In the genomic region with DNA sequence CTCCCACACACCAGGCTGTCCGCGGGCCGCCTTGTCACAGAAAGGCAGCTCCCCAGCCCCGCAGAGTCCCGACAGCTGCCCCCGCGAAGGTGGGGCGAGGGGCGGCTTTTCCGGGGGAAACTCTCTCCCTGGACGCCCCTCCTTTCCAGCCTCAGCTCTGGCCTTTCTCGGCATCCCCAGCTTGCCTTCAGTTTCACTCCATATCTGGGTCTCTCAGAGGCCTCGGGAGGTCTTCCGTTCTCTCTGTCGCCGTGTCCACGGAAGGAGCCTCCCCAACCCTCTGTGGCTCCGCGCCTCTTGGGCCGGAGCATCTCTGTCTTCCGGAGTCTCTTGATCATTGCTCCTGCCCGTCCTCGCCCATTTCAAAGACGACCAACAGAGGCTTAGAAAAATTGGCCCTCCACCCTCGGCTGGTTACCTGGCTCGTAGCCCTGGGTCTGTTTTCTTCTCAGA, we compare ENCODE assay signal across 8 cellular contexts.
DNase-seq lines count a peak whose midpoint lies in the region; ATAC-seq and TF ChIP-seq lines count a peak whose summit lies in the region.

No MANE protein-coding gene starts in this region.

- H3K4me1 ChIP-seq in parathyroid adenoma: no peaks in the 10 kb centered on the region

- peak overlapping the region; percentile 88 for H3K4me2 ChIP-seq in parathyroid adenoma (ENCODE audit: low read length)

- no peaks in the 10 kb centered on the region for H3K79me2 ChIP-seq in parathyroid adenoma

- no peaks in the 10 kb centered on the region for H3K36me3 ChIP-seq in parathyroid adenoma (ENCODE audit: control insufficient read depth, insufficient read depth, low read length)

- H3K27me3 ChIP-seq in parathyroid adenoma (ENCODE audit: control insufficient read depth, insufficient read depth, low read length): peaks cover 14% of the 10 kb centered on the region

- no peak overlapping the region for H2AFZ ChIP-seq in parathyroid adenoma

- no peak for DNase-seq in coronary artery (ENCODE audit: low spot score)
- DNase-seq in UCSD-AML1 (lab: John Stamatoyannopoulos, UW; ENCODE audit: unreplicated experiment): no peak
- DNase-seq in DMS79 treated with DMSO at 0.1 percent for 48 hours (lab: John Stamatoyannopoulos, UW): no peak
- DNase-seq in NCI-H1694 treated with DMSO at 0.1 percent for 48 hours (lab: John Stamatoyannopoulos, UW): no peak
- no peak for DNase-seq in NCI-H2171 treated with DMSO at 0.1 percent for 48 hours (lab: John Stamatoyannopoulos, UW)

- no peaks in the 10 kb centered on the region for H3K9me3 ChIP-seq in parathyroid adenoma (ENCODE audit: control insufficient read depth, low read length)

- no peak overlapping the region for H3K9ac ChIP-seq in parathyroid adenoma

- H3K27ac ChIP-seq in coronary artery (peak overlapping the region in 1 of 2 donors; percentile 40), parathyroid adenoma (no peak overlapping the region)

- H3K4me3 ChIP-seq in GM08714 (ENCODE audit: low read length): peak overlapping the region; percentile 19; the same call in 1 of the 2 replicates
- peak overlapping the region; percentile 66 for H3K4me3 ChIP-seq in coronary artery
- peak overlapping the region; percentile 41 for H3K4me3 ChIP-seq in parathyroid adenoma (ENCODE audit: low read depth, low read length)

- TF ChIP-seq CTCF in coronary artery (IDR thresholded peaks at IDR 0.05) (no peak), parathyroid adenoma (IDR thresholded peaks at IDR 0.05) (no peak)

- ATAC-seq in HG02943 (IDR thresholded peaks at IDR 0.05; ENCODE audit: low read depth, unreplicated experiment): peak; percentile 17
